In genomic region chr1:43365678-43366077, GRCh38 we compare ENCODE assay signal across 6 cellular contexts. TPM values are rescaled to one million over a fixed set of nuclear protein-coding genes. Genes with fewer than 3 reads are reported as not detected.
DNase-seq lines count a peak whose midpoint lies in the region; ATAC-seq and TF ChIP-seq lines count a peak whose summit lies in the region.

No MANE protein-coding gene starts in this region.

- peaks cover 67% of the 10 kb centered on the region for H3K36me3 Mint-ChIP-seq in activated T-helper 2 cell treated with anti-CD3 and anti-CD28 coated beads, Interferon-gamma antibody, Interleukin-2, Interleukin-4, amounts not matched to agents 10 μg/mL and 5 μg/mL and 100 μg/mL, durations not matched to agents 14 hours and 24 hours and 36 hours (ENCODE audit: low read depth)

- H3K9me3 ChIP-seq in DOHH2 (ENCODE audit: control insufficient read depth, insufficient read depth, low read length) (no peaks in the 10 kb centered on the region), muscle layer of duodenum (ENCODE audit: control insufficient read depth in 1 of 2, low read length in 2 of 2) (no peaks in the 10 kb centered on the region)

- peak overlapping the region; percentile 91 for H3K4me3 Mint-ChIP-seq in activated T-helper 2 cell treated with anti-CD3 and anti-CD28 coated beads, Interferon-gamma antibody, Interleukin-2, Interleukin-4, amounts not matched to agents 10 μg/mL and 5 μg/mL and 100 μg/mL, durations not matched to agents 14 hours and 24 hours and 36 hours (ENCODE audit: low read depth)

- peaks cover 27% of the 10 kb centered on the region for H3F3A ChIP-seq in DOHH2 (ENCODE audit: control insufficient read depth, insufficient read depth)

- H4K20me1 ChIP-seq in DOHH2 (ENCODE audit: control insufficient read depth, insufficient read depth, low read depth, low read length) = peaks cover 6% of the 10 kb centered on the region

- no peak for DNase-seq in activated T-helper 2 cell treated with anti-CD3 and anti-CD28 coated beads, Interferon-gamma antibody, Interleukin-2, Interleukin-4, amounts not matched to agents 10 μg/mL and 5 μg/mL and 100 μg/mL, durations not matched to agents 14 hours and 24 hours and 36 hours (ENCODE audit: low spot score)
- DNase-seq in GM10248 (ENCODE audit: extremely low spot score) = no peak
- no peak for DNase-seq in left cardiac atrium

- H3K9me3 Mint-ChIP-seq in activated T-helper 2 cell treated with anti-CD3 and anti-CD28 coated beads, Interferon-gamma antibody, Interleukin-2, Interleukin-4, amounts not matched to agents 10 μg/mL and 5 μg/mL and 100 μg/mL, durations not matched to agents 14 hours and 24 hours and 36 hours = no peaks in the 10 kb centered on the region

- H3K4me2 ChIP-seq in DOHH2 (ENCODE audit: low read length) = peak overlapping the region; percentile 87

- H3K4me1 ChIP-seq in DOHH2 (ENCODE audit: control insufficient read depth, low read length) (peaks cover 36% of the 10 kb centered on the region), muscle layer of duodenum (ENCODE audit: control insufficient read depth in 1 of 2, insufficient read depth in 2 of 2, low read length in 2 of 2) (peaks cover 16 to 26% of the 10 kb centered on the region in 2 donors)

- H3K27me3 ChIP-seq in DOHH2 (ENCODE audit: control insufficient read depth, low read length) (no peaks in the 10 kb centered on the region), muscle layer of duodenum (ENCODE audit: low read depth, low read length) (no peaks in the 10 kb centered on the region)

- no peaks in the 10 kb centered on the region for H3K9me2 ChIP-seq in DOHH2 (replicated peaks; ENCODE audit: control insufficient read depth, low read length)

- H3K36me3 ChIP-seq in DOHH2 (ENCODE audit: control insufficient read depth, low read length) (peaks cover 58% of the 10 kb centered on the region), muscle layer of duodenum (ENCODE audit: control insufficient read depth in 1 of 2, insufficient read depth in 2 of 2, low read length in 2 of 2) (peaks cover 29 to 47% of the 10 kb centered on the region in 2 donors)

- POLR2A ChIA-PET in GM10248 (lab: Yijun Ruan, JAX) = no interaction called here

- H3K79me2 ChIP-seq in DOHH2 (ENCODE audit: control insufficient read depth, low read length) = peaks cover 54% of the 10 kb centered on the region

- TF ChIP-seq CTCF in DOHH2 (IDR thresholded peaks at IDR 0.05; ENCODE audit: low read depth, low read length, poor library complexity, severe bottlenecking) (no peak), GM10248 (IDR thresholded peaks at IDR 0.05; ENCODE audit: control extremely low read depth, extremely low read depth, low read depth, missing control alignments) (no peak)

- no peaks in the 10 kb centered on the region for H3K27me3 Mint-ChIP-seq in activated T-helper 2 cell treated with anti-CD3 and anti-CD28 coated beads, Interferon-gamma antibody, Interleukin-2, Interleukin-4, amounts not matched to agents 10 μg/mL and 5 μg/mL and 100 μg/mL, durations not matched to agents 14 hours and 24 hours and 36 hours (ENCODE audit: low read depth)

- CTCF ChIA-PET in GM10248 (lab: Yijun Ruan, JAX) = no interaction called here

- peaks cover 48% of the 10 kb centered on the region for H3K4me1 Mint-ChIP-seq in activated T-helper 2 cell treated with anti-CD3 and anti-CD28 coated beads, Interferon-gamma antibody, Interleukin-2, Interleukin-4, amounts not matched to agents 10 μg/mL and 5 μg/mL and 100 μg/mL, durations not matched to agents 14 hours and 24 hours and 36 hours (ENCODE audit: low read depth)

- H3K4me3 ChIP-seq in DOHH2 (ENCODE audit: low read length) (peak overlapping the region; percentile 85), muscle layer of duodenum (ENCODE audit: low read depth in 1 of 2, low read length in 2 of 2) (peak overlapping the region in 1 of 2 donors; percentile 2)

- ATAC-seq in GM21381 (IDR thresholded peaks at IDR 0.05; ENCODE audit: unreplicated experiment) = no peak
- ATAC-seq in left cardiac atrium = no peak

- H3K27ac ChIP-seq in DOHH2 (ENCODE audit: low read depth, low read length) (no peak overlapping the region), muscle layer of duodenum (ENCODE audit: low read length) (peak overlapping the region; percentile 10)

- intact Hi-C loops in activated T-helper 2 cell treated with anti-CD3 and anti-CD28 coated beads, Interferon-gamma antibody, Interleukin-2, Interleukin-4, amounts not matched to agents 10 μg/mL and 5 μg/mL and 100 μg/mL, durations not matched to agents 14 hours and 24 hours and 36 hours (cut with micrococcal nuclease) = loop anchor here (5.0 to 10.0 kb wide), 3 partner anchors 89 to 681 kb away; partner anchors contain the start of genes CFAP57, EBNA1BP2, HYI and YBX1
- intact Hi-C loops in left cardiac atrium (cut with DNase I) = no loop called here

- H3K27ac Mint-ChIP-seq in activated T-helper 2 cell treated with anti-CD3 and anti-CD28 coated beads, Interferon-gamma antibody, Interleukin-2, Interleukin-4, amounts not matched to agents 10 μg/mL and 5 μg/mL and 100 μg/mL, durations not matched to agents 14 hours and 24 hours and 36 hours = peak overlapping the region; percentile 46

RNA-seq across cellular contexts. Expression of gene ELOVL1, which starts 2.1 kb away (rescaled TPM):
- total RNA-seq in activated T-helper 2 cell treated with anti-CD3 and anti-CD28 coated beads, Interferon-gamma antibody, Interleukin-2, Interleukin-4, amounts not matched to agents 10 μg/mL and 5 μg/mL and 100 μg/mL, durations not matched to agents 14 hours and 24 hours and 36 hours = 82.7 and 83.6 TPM in 2 replicates
- 10 to 100 TPM; 35.9 to 49.4 TPM for total RNA-seq in left cardiac atrium

RNA-seq across cellular contexts. Expression of gene CDC20, which starts 6.9 kb away (rescaled TPM):
- 125 and 128 TPM in 2 replicates for total RNA-seq in activated T-helper 2 cell treated with anti-CD3 and anti-CD28 coated beads, Interferon-gamma antibody, Interleukin-2, Interleukin-4, amounts not matched to agents 10 μg/mL and 5 μg/mL and 100 μg/mL, durations not matched to agents 14 hours and 24 hours and 36 hours
- 1 to 10 TPM in 1 of 2 donors, under 1 TPM in 1; 0.34 to 1.4 TPM for total RNA-seq in left cardiac atrium

RNA-seq across cellular contexts. Expression of gene MED8, which starts 23.9 kb away (rescaled TPM):
- total RNA-seq in activated T-helper 2 cell treated with anti-CD3 and anti-CD28 coated beads, Interferon-gamma antibody, Interleukin-2, Interleukin-4, amounts not matched to agents 10 μg/mL and 5 μg/mL and 100 μg/mL, durations not matched to agents 14 hours and 24 hours and 36 hours = 40.8 and 41.6 TPM in 2 replicates
- total RNA-seq in left cardiac atrium = 10 to 100 TPM; 19.1 to 27.4 TPM

RNA-seq across cellular contexts. Expression of gene SZT2, which starts 24.0 kb away (rescaled TPM):
- 56.6 and 58.4 TPM in 2 replicates for total RNA-seq in activated T-helper 2 cell treated with anti-CD3 and anti-CD28 coated beads, Interferon-gamma antibody, Interleukin-2, Interleukin-4, amounts not matched to agents 10 μg/mL and 5 μg/mL and 100 μg/mL, durations not matched to agents 14 hours and 24 hours and 36 hours
- total RNA-seq in left cardiac atrium = 10 to 100 TPM; 26.3 to 30.5 TPM

RNA-seq across cellular contexts. Expression of gene MPL, which starts 28.1 kb away (rescaled TPM):
- not detected in 2 replicates for total RNA-seq in activated T-helper 2 cell treated with anti-CD3 and anti-CD28 coated beads, Interferon-gamma antibody, Interleukin-2, Interleukin-4, amounts not matched to agents 10 μg/mL and 5 μg/mL and 100 μg/mL, durations not matched to agents 14 hours and 24 hours and 36 hours
- total RNA-seq in left cardiac atrium = under 1 TPM; 0.44 to 0.65 TPM

Comparison
In these comparisons a context has a peak if more than half of its experiments do, and no peak if none do; other contexts are left out.
1. RNA of gene CDC20, which starts 6.9 kb away (total RNA-seq): 125 to 128 TPM in activated T-helper 2 cell treated with anti-CD3 and anti-CD28 coated beads, Interferon-gamma antibody, Interleukin-2, Interleukin-4, amounts not matched to agents 10 μg/mL and 5 μg/mL and 100 μg/mL, durations not matched to agents 14 hours and 24 hours and 36 hours; 0.34 to 1.4 TPM in left cardiac atrium; every median in the first group is over 10 times any median in the second.